1 cellular context compared by ENCODE assay signal in genomic region chr15:38996111-38996541, GRCh38.
TF ChIP-seq lines count a peak whose summit lies in the region.

No MANE protein-coding gene starts in this region.

TF ChIP-seq in WTC11, 78 proteins besides CTCF, POLR2A, EP300 and RAD21 (continued from another document):
- TF ChIP-seq E2F5 (CRISPR knock-in tag; IDR thresholded peaks at IDR 0.05) (no peak), RELA (CRISPR knock-in tag; IDR thresholded peaks at IDR 0.05; ENCODE audit: borderline replicate concordance) (no peak), FOXK1 (CRISPR knock-in tag; IDR thresholded peaks at IDR 0.05) (no peak), SP1 (CRISPR knock-in tag; conservative IDR thresholded peaks at IDR 0.05) (no peak)
